ENCODE assay signal across 8 cellular contexts in the genomic region with DNA sequence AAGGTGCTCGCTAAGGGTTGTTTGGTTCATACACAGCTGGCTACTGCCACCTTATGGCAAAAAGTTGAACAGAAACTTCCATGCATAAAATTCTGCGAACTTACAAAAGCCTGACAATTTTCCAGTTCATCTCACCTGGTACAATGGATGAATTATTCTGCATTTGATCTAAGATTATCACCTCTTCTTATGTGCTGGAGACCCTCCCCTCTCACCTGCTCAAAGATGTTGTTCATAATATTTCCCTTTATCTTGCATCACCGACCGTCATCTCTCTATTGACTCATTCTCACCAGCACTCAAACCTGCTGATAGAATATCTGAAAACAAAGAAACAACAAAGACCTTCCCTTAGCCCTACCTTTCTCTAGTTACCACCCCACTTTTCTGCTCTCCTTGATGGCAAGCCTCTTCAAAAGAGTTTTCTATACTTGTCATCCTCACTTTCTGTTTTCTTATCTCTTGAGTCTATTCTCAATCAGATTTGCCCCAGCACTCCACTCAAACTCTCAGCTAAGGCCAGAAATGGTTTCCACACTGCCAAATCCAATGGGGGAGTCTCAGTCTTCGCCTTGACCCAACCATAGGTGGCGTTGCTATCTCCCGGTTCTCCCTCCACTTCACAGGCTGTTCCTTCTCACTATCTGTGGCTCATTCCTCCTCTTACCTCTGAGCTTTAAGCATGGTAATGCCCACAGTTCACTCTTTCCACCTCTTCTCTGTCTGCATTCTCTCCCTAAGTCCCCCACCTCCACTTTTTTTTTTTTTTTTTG. TPM values are rescaled to one million over a fixed set of nuclear protein-coding genes. Genes with fewer than 3 reads are reported as not detected.
A peak's percentile ranks its signal among the peaks of the same experiment; 100 is the strongest.
DNase-seq lines count a peak whose midpoint lies in the region; ATAC-seq and TF ChIP-seq lines count a peak whose summit lies in the region.

No MANE protein-coding gene starts in this region.

- peaks cover 9% of the 10 kb centered on the region for H3K27me3 ChIP-seq in neural cell (ENCODE audit: insufficient read depth, low read depth, low read length)

- peak; percentile 89 for TF ChIP-seq RAD21 in neural cell (conservative IDR thresholded peaks at IDR 0.05)

- no peaks in the 10 kb centered on the region for H3K36me3 ChIP-seq in neural cell (ENCODE audit: insufficient read depth, low read length)

- no peak for TF ChIP-seq EP300 in neural cell (conservative IDR thresholded peaks at IDR 0.05; ENCODE audit: poor library complexity, severe bottlenecking)

- H3K4me3 ChIP-seq in WI38 (ENCODE audit: low read depth, low read length): no peak overlapping the region
- no peak overlapping the region for H3K4me3 ChIP-seq in fibroblast of mammary gland (ENCODE audit: control insufficient read depth, low read depth, low read length)
- no peak overlapping the region for H3K4me3 ChIP-seq in neural cell (ENCODE audit: low read length)

- H3K9me2 ChIP-seq in neural cell (ENCODE audit: insufficient read depth, low read length): no peaks in the 10 kb centered on the region

- H3K4me2 ChIP-seq in neural cell (ENCODE audit: low read length): no peak overlapping the region

- H3K9me3 ChIP-seq in neural cell (ENCODE audit: low read length): no peaks in the 10 kb centered on the region

- TF ChIP-seq CTCF in WI38 (IDR thresholded peaks at IDR 0.05; ENCODE audit: low read depth, low read length) (peak; percentile 51), fibroblast of mammary gland (conservative IDR thresholded peaks at IDR 0.05; ENCODE audit: control insufficient read depth, insufficient read depth, low read depth, low read length) (peak; percentile 89), neural cell (IDR thresholded peaks at IDR 0.05; ENCODE audit: poor library complexity, severe bottlenecking) (peak; percentile 89)

- no peaks in the 10 kb centered on the region for H3F3A ChIP-seq in neural cell (ENCODE audit: insufficient read depth, low read length, poor library complexity, severe bottlenecking)

- H3K9ac ChIP-seq in neural cell (ENCODE audit: low read length): no peak overlapping the region

- H2AFZ ChIP-seq in neural cell (ENCODE audit: low read depth, low read length): no peak overlapping the region

- no peak overlapping the region for H3K27ac ChIP-seq in neural cell (ENCODE audit: low read length)

- H4K20me1 ChIP-seq in neural cell (ENCODE audit: insufficient read depth): no peaks in the 10 kb centered on the region

- in situ Hi-C loops in G401 (cut with HindIII; ENCODE audit: low sequenced_read_pairs): no loop called here

- DNase-seq in AG08395 (ENCODE audit: low spot score): peak; percentile 63
- DNase-seq in G401 (ENCODE audit: low spot score): peak; percentile 61
- DNase-seq in NCI-H146 treated with DMSO at 0.1 percent for 48 hours (lab: John Stamatoyannopoulos, UW; ENCODE audit: unreplicated experiment): peak; percentile 30
- DNase-seq in fibroblast of mammary gland (ENCODE audit: low read depth): peak; percentile 71
- no peak for DNase-seq in effector CD8-positive, alpha-beta T cell (lab: John Stamatoyannopoulos, UW)

- H3K79me2 ChIP-seq in neural cell (replicated peaks; ENCODE audit: insufficient read depth, low read length): no peaks in the 10 kb centered on the region

- no peak for ATAC-seq in HG02571 (IDR thresholded peaks at IDR 0.05; ENCODE audit: unreplicated experiment)

TF ChIP-seq in neural cell, 6 proteins besides CTCF, POLR2A, EP300 and RAD21:
- TF ChIP-seq SMC3 (conservative IDR thresholded peaks at IDR 0.05; ENCODE audit: poor library complexity): peak; percentile 89
- TF ChIP-seq MXI1 (conservative IDR thresholded peaks at IDR 0.05; ENCODE audit: poor library complexity, severe bottlenecking): no peak

RNA-seq across cellular contexts. Expression of a gene that starts 25.8 kb away (rescaled TPM):
- total RNA-seq in G401 (2014; rRNA removed; shearing (Covaris generic)): 11.4 and 18.4 TPM in 2 replicates
- polyA plus RNA-seq in neural cell: 17.5 and 19.4 TPM in 2 replicates
- polyA minus RNA-seq in neural cell: 19.5 and 23.2 TPM in 2 replicates
